ENCODE assay signal across 13 cellular contexts in the genomic region with DNA sequence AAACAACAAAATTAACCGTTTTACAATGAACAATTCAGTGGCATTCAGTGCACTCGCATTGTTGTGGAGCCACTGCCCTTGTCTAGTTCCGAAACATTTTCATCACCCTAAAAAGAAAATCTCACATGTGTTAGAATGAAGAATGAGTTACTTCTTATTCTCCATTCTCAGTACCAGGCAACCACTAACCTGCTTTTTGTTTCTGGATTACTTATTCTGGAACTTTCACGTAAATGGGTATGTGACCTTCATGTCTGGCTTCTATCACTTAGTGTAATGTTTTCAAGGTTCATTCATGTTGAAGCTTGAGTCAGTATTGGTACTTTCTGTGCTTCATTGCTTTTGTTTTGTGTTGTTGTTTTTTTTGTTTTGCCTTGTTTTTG. TPM values are rescaled to one million over a fixed set of nuclear protein-coding genes. Genes with fewer than 3 reads are reported as not detected.
DNase-seq lines count a peak whose midpoint lies in the region; ATAC-seq, FAIRE-seq and TF ChIP-seq lines count a peak whose summit lies in the region.
"Had no signal": no experiment of that assay in that cellular context is flagged by ENCODE, and none has a peak within 500 bp of the region (broad histone marks: within the 10 kb centered on the region; RNA-seq: fewer than 3 reads in every experiment).

No MANE protein-coding gene starts in this region.

- peak overlapping the region; percentile 81 for H3K4me2 ChIP-seq in BLaER1

- DNase-seq in H54 (ENCODE audit: insufficient read length, low spot score) (no peak), NCI-H1417 treated with DMSO at 0.1 percent for 48 hours (lab: John Stamatoyannopoulos, UW) (no peak), NCI-H187 treated with DMSO at 0.1 percent for 48 hours (lab: John Stamatoyannopoulos, UW) (no peak), midbrain (lab: John Stamatoyannopoulos, UW) (no peak), H7 (no peak)
- DNase-seq: effector CD8-positive, alpha-beta T cell; EL; heart left ventricle; left ventricle myocardium superior had no signal

- peak; percentile 57 for ATAC-seq in GM18868 (IDR thresholded peaks at IDR 0.05; ENCODE audit: unreplicated experiment)
- peak; percentile 54 for ATAC-seq in HG03342 (IDR thresholded peaks at IDR 0.05; ENCODE audit: unreplicated experiment)
- ATAC-seq: heart left ventricle, left ventricle myocardium superior had no signal

- H3K27ac ChIP-seq in BLaER1, result peak overlapping the region; percentile 4; the same call in 1 of the 2 replicates
- H3K27ac ChIP-seq: ascending aorta, heart left ventricle had no signal

- H3K36me3 ChIP-seq in BLaER1, result peaks cover 39% of the 10 kb centered on the region
- no peaks in the 10 kb centered on the region for H3K36me3 ChIP-seq in H7 (replicated peaks; ENCODE audit: control insufficient read depth, insufficient read depth, low read length)
- H3K36me3 ChIP-seq: ascending aorta had no signal

- H3K4me3 ChIP-seq in BLaER1 (no peak overlapping the region), H7 (ENCODE audit: insufficient read depth, low read depth, low read length) (no peak overlapping the region)
- H3K4me3 ChIP-seq: ascending aorta, heart left ventricle had no signal

- no peak for TF ChIP-seq POLR2A in H54 (IDR thresholded peaks at IDR 0.05; ENCODE audit: low read depth, low read length)

- no peaks in the 10 kb centered on the region for H3K9me3 ChIP-seq in BLaER1
- H3K9me3 ChIP-seq: ascending aorta, heart left ventricle had no signal

- peaks cover 97% of the 10 kb centered on the region for H4K20me1 ChIP-seq in BLaER1

- peaks cover 100% of the 10 kb centered on the region for H3K4me1 ChIP-seq in BLaER1

- no peak overlapping the region for H3K9ac ChIP-seq in BLaER1

- FAIRE-seq in H54 (lab: Jason Lieb, UNC), result peak; percentile 30

- H3K27me3 ChIP-seq in BLaER1 (no peaks in the 10 kb centered on the region), H7 (ENCODE audit: control insufficient read depth, insufficient read depth, low read length) (no peaks in the 10 kb centered on the region)
- H3K27me3 ChIP-seq: ascending aorta, heart left ventricle had no signal

RNA-seq across cellular contexts. Expression of a gene that starts 15.6 kb away (rescaled TPM):
- 13.9 and 17.3 TPM in 2 replicates for total RNA-seq in H7 (2014; rRNA removed; shearing (Covaris generic))
